ENCODE assay signal across 8 cellular contexts in the genomic region with DNA sequence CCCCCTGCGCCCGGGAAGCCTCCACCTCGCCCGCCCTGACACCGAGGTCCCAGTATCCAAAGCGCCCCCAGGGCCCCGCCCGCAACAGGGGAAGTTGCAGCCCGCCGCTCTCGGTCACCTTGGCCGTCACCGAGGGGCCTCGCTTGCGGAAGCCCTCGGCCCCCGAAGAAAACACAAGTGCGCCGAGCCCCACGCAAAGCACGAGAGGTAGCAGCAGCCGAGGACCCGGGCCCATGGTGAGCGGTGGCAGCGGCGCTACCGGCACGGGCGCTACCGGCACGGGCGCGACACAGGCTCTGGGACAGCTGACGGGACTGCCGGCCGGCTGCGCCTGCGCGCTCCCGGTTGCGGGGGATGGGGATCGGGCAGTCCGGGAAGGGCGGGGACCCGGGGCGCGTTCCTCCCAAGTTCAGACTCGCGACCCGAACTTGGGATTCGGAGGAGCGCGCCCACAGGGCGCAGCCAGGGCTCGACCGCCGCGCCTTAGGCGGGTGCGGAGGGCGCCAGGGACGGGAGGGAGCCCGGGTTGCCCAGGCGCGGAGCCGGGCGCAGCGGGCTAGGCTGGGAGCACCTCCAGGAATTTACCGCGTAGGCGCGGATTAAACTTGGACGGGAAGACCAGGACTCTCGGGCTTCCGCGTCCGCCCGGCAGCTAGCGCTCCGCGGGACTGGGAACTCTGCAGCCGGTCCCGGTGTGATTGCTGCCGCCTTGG. TPM values are rescaled to one million over a fixed set of nuclear protein-coding genes. Genes with fewer than 3 reads are reported as not detected.
DNase-seq lines count a peak whose midpoint lies in the region; ATAC-seq and TF ChIP-seq lines count a peak whose summit lies in the region.

A gene (minus strand): TSS at position 335 of the 713 bp plus-strand sequence. CDS start 100 bp downstream, at position 235.

- no peaks in the 10 kb centered on the region for H3K9me3 ChIP-seq in gastrocnemius medialis

- H3K4me1 ChIP-seq in gastrocnemius medialis, result peaks cover 10 to 15% of the 10 kb centered on the region in 2 donors

- H3K27me3 ChIP-seq in gastrocnemius medialis, result no peaks in the 10 kb centered on the region

- H3K9me3 Mint-ChIP-seq in immature natural killer cell, result peaks cover 0 to 4% (median 0%) of the 10 kb centered on the region in 6 donors

- peak within 1 kb of the TSS; percentile 87 to 95 (median 92) for H3K27ac ChIP-seq in gastrocnemius medialis

- DNase-seq in COLO829 (ENCODE audit: low spot score), result peak; percentile 38
- peak; percentile 85 for DNase-seq in RKO (ENCODE audit: low spot score)
- DNase-seq in cerebellum (ENCODE audit: low spot score), result peak; percentile 31
- DNase-seq in immature natural killer cell, result no peak
- peak; percentile 70 to 81 for DNase-seq in gastrocnemius medialis
- DNase-seq in NCI-H146 treated with DMSO at 0.1 percent for 48 hours (lab: John Stamatoyannopoulos, UW; ENCODE audit: unreplicated experiment), result no peak

- no peak within 1 kb of the TSS for H3K27ac Mint-ChIP-seq in immature natural killer cell

- H3K4me1 Mint-ChIP-seq in immature natural killer cell, result peaks cover 6 to 10% of the 10 kb centered on the region in 2 donors

- no peaks in the 10 kb centered on the region for H3K36me3 Mint-ChIP-seq in immature natural killer cell

- peak within 1 kb of the TSS in 4 of 5 donors; percentile 45 to 66 (median 60) for H3K4me3 Mint-ChIP-seq in immature natural killer cell

- H3K27me3 Mint-ChIP-seq in immature natural killer cell (ENCODE audit: low read depth in 3 of 3), result peaks cover 12 to 33% (median 15%) of the 10 kb centered on the region in 3 donors

- TF ChIP-seq POLR2A in gastrocnemius medialis (IDR thresholded peaks at IDR 0.05), result peak; percentile 66 to 70

- no peaks in the 10 kb centered on the region for H3K36me3 ChIP-seq in gastrocnemius medialis

- in situ Hi-C loops in gastrocnemius medialis (cut with MboI; ENCODE audit: low sequenced_read_pairs in 4 of 4), result no loop called here

- intact Hi-C loops in gastrocnemius medialis (cut with DNase I; ENCODE audit: low total_unique reads), result loop anchor here (1.0 to 10.0 kb wide), 5 partner anchors 51 to 478 kb away; a partner anchor contains a TSS

- H3K4me3 ChIP-seq in gastrocnemius medialis, result peak within 1 kb of the TSS; percentile 85 to 96 (median 93)

- TF ChIP-seq CTCF in gastrocnemius medialis (IDR thresholded peaks at IDR 0.05 in 4 of 5, conservative IDR thresholded peaks at IDR 0.05 in 1 of 5), result no peak

- ATAC-seq in GM19023 (IDR thresholded peaks at IDR 0.05; ENCODE audit: unreplicated experiment) (peak; percentile 66), HG03342 (IDR thresholded peaks at IDR 0.05; ENCODE audit: unreplicated experiment) (peak; percentile 55), gastrocnemius medialis (peak; percentile 89 to 93)

RNA-seq across cellular contexts. Expression of the gene that starts here (rescaled TPM):
- total RNA-seq in cerebellum (4.7 TPM), gastrocnemius medialis (10 to 100 TPM; 10.3 to 29.8 (median 20.2) TPM)
- polyA plus RNA-seq in immature natural killer cell, result not detected

Comparison
In these comparisons a context has a peak if more than half of its experiments do, and no peak if none do; other contexts are left out.
1. DNase-seq: peak in COLO829 (single experiment), RKO (single experiment), cerebellum (single experiment) and gastrocnemius medialis (2 of 2); none in immature natural killer cell (0 of 3) and NCI-H146 treated with DMSO at 0.1 percent for 48 hours (single experiment).
2. Peak in every context shown above with its lines, with median percentiles within 50 percentile points of each other: ATAC-seq.